Comparison of ENCODE assay signal across 18 cellular contexts in genomic region chr11:73017024-73017751, GRCh38.
DNase-seq lines count a peak whose midpoint lies in the region; ATAC-seq, FAIRE-seq and TF ChIP-seq lines count a peak whose summit lies in the region.
"Had no signal": no experiment of that assay in that cellular context is flagged by ENCODE, and none has a peak within 500 bp of the region (broad histone marks: within the 10 kb centered on the region; RNA-seq: fewer than 3 reads in every experiment).

No MANE protein-coding gene starts in this region.

- H3K9me3 ChIP-seq in T-helper 17 cell (ENCODE audit: control insufficient read depth, low read length, poor library complexity, severe bottlenecking) = no peaks in the 10 kb centered on the region
- H3K9me3 ChIP-seq in left lung = no peaks in the 10 kb centered on the region
- H3K9me3 ChIP-seq: SK-N-SH had no signal

- no peak overlapping the region for H3K4me3 Mint-ChIP-seq in T-helper 17 cell
- no peak overlapping the region for H3K4me3 Mint-ChIP-seq in stimulated activated naive CD8-positive, alpha-beta T cell treated with anti-CD3 and anti-CD28 coated beads, Interleukin-15, amount 100 ng/mL, for 72 hours
- H3K4me3 Mint-ChIP-seq: CD14-positive monocyte, GM23338 had no signal

- H3K27ac ChIP-seq in left lung = no peak overlapping the region

- peaks cover 9% of the 10 kb centered on the region for H3K4me1 Mint-ChIP-seq in T-helper 17 cell
- no peaks in the 10 kb centered on the region for H3K4me1 Mint-ChIP-seq in stimulated activated naive CD8-positive, alpha-beta T cell treated with anti-CD3 and anti-CD28 coated beads, Interleukin-15, amount 100 ng/mL, for 72 hours

- H3K4me3 ChIP-seq in left lung = no peak overlapping the region
- H3K4me3 ChIP-seq: GM23338 had no signal

- no peaks in the 10 kb centered on the region for H3K36me3 Mint-ChIP-seq in T-helper 17 cell (ENCODE audit: low read depth)

- no peak for TF ChIP-seq POLR2A in GM12891 (IDR thresholded peaks at IDR 0.05; ENCODE audit: low read depth, low read length)

- H3K27ac Mint-ChIP-seq in T-helper 17 cell = peak overlapping the region; percentile 39
- no peak overlapping the region for H3K27ac Mint-ChIP-seq in stimulated activated naive CD8-positive, alpha-beta T cell treated with anti-CD3 and anti-CD28 coated beads, Interleukin-15, amount 100 ng/mL, for 72 hours
- H3K27ac Mint-ChIP-seq: GM23338 had no signal

- TF ChIP-seq CTCF in left lung (IDR thresholded peaks at IDR 0.05) = no peak

- peak; percentile 76 for FAIRE-seq in GM12891 (lab: Jason Lieb, UNC)
- FAIRE-seq: RCC 7860 had no signal

- peaks cover 5 to 8% of the 10 kb centered on the region in 2 donors for H3K9me3 Mint-ChIP-seq in stimulated activated naive CD8-positive, alpha-beta T cell treated with anti-CD3 and anti-CD28 coated beads, Interleukin-15, amount 100 ng/mL, for 72 hours
- H3K9me3 Mint-ChIP-seq: GM23338 had no signal

- intact Hi-C loops in left lung (cut with DNase I) = no loop called here

- H3K27me3 Mint-ChIP-seq in T-helper 17 cell = no peaks in the 10 kb centered on the region
- no peaks in the 10 kb centered on the region for H3K27me3 Mint-ChIP-seq in stimulated activated naive CD8-positive, alpha-beta T cell treated with anti-CD3 and anti-CD28 coated beads, Interleukin-15, amount 100 ng/mL, for 72 hours

- ATAC-seq in T-helper 17 cell (no peak), left lung (peak; percentile 50)
- ATAC-seq in stimulated activated naive CD8-positive, alpha-beta T cell treated with anti-CD3 and anti-CD28 coated beads, Interleukin-15, amount 100 ng/mL, for 72 hours = no peak
- ATAC-seq: GM23338 had no signal

- H3K36me3 ChIP-seq in left lung = no peaks in the 10 kb centered on the region

- no peaks in the 10 kb centered on the region for H3K4me1 ChIP-seq in left lung

- no peak for DNase-seq in GM12891 (ENCODE audit: insufficient read length, low spot score)
- no peak for DNase-seq in T-helper 17 cell
- DNase-seq in left lung = no peak
- DNase-seq in renal cortical epithelial cell (ENCODE audit: low read depth) = peak; percentile 14
- no peak for DNase-seq in cerebellum (ENCODE audit: low spot score)
- no peak for DNase-seq in NOMO-1 treated with DMSO at 0.1 percent for 48 hours (lab: John Stamatoyannopoulos, UW; ENCODE audit: unreplicated experiment)
- no peak for DNase-seq in stimulated activated naive CD8-positive, alpha-beta T cell treated with anti-CD3 and anti-CD28 coated beads, Interleukin-15, amount 100 ng/mL, for 72 hours
- DNase-seq in AG20443 (ENCODE audit: low spot score) = no peak
- DNase-seq: COR-L47, KG1, NCI-H1436 treated with DMSO at 0.1 percent for 48 hours, NCI-H2081, NCI-H524, Right ventricle myocardium superior, SK-N-SH had no signal

- no peaks in the 10 kb centered on the region for H3K27me3 ChIP-seq in left lung

TF ChIP-seq in GM12891, 5 proteins besides CTCF, POLR2A, EP300 and RAD21:
- TF ChIP-seq POU2F2 (IDR thresholded peaks at IDR 0.05; ENCODE audit: low read depth, low read length) = no peak
- no peak for TF ChIP-seq TAF1 (IDR thresholded peaks at IDR 0.05; ENCODE audit: low read depth, low read length)
- TF ChIP-seq SPI1 (IDR thresholded peaks at IDR 0.05; ENCODE audit: low read depth, low read length) = no peak
- no peak for TF ChIP-seq POLR2AphosphoS5 (IDR thresholded peaks at IDR 0.05; ENCODE audit: low read depth, low read length)
- no peak for TF ChIP-seq PAX5 (IDR thresholded peaks at IDR 0.05; ENCODE audit: insufficient read depth, low read length, severe bottlenecking)
